Comparison of ENCODE assay signal across 13 cellular contexts in genomic region chr10:28293238-28294168, GRCh38. TPM values are rescaled to one million over a fixed set of nuclear protein-coding genes. Genes with fewer than 3 reads are reported as not detected.
DNase-seq lines count a peak whose midpoint lies in the region; ATAC-seq and TF ChIP-seq lines count a peak whose summit lies in the region.
"Had no signal": no experiment of that assay in that cellular context is flagged by ENCODE, and none has a peak within 500 bp of the region (broad histone marks: within the 10 kb centered on the region; RNA-seq: fewer than 3 reads in every experiment).

No MANE protein-coding gene starts in this region.

- peaks cover 12% of the 10 kb centered on the region for H3K79me1 ChIP-seq in mesenchymal stem cell (replicated peaks; ENCODE audit: low read length, poor library complexity, severe bottlenecking)

- TF ChIP-seq RAD21 in SK-N-SH (IDR thresholded peaks at IDR 0.05; ENCODE audit: low read length) = no peak

- ATAC-seq in GM21423 (IDR thresholded peaks at IDR 0.05; ENCODE audit: unreplicated experiment) = no peak

- H4K20me1 ChIP-seq in SK-N-SH (ENCODE audit: insufficient read depth) = no peaks in the 10 kb centered on the region

- no peak overlapping the region for H2BK12ac ChIP-seq in mesenchymal stem cell (ENCODE audit: low read length in 2 of 2)

- no peak overlapping the region for H2AK5ac ChIP-seq in mesenchymal stem cell (ENCODE audit: low read length, severe bottlenecking)

- no peaks in the 10 kb centered on the region for H3K9me2 ChIP-seq in SK-N-SH

- no TSS peak for BruUV-seq in Caco-2 (replicated peaks; lab: Mats Ljungman, UMichigan)

- TF ChIP-seq EP300 in SK-N-SH (IDR thresholded peaks at IDR 0.05; ENCODE audit: borderline replicate concordance in 1 of 2, low read depth in 1 of 2, low read length in 1 of 2) = no peak

- 81% methylated on average over 21 of the region's 21 CpGs for WGBS in HUES64
- WGBS in mesenchymal stem cell = 69% methylated on average over 17 of the region's 21 CpGs
- WGBS in SK-N-SH (ENCODE audit: low lambda C conversion rate) = 21% methylated on average over 21 of the region's 21 CpGs

- no peak overlapping the region for H4K8ac ChIP-seq in mesenchymal stem cell (ENCODE audit: low read length)

- H3K4me3 Mint-ChIP-seq in Caco-2 (ENCODE audit: unreplicated experiment) (no peak overlapping the region), chondrocyte (ENCODE audit: unreplicated experiment) (no peak overlapping the region)
- H3K4me3 Mint-ChIP-seq: B cell had no signal

- TF ChIP-seq CTCF in Caco-2 (IDR thresholded peaks at IDR 0.05; ENCODE audit: insufficient read depth in 1 of 2, low read depth in 1 of 2, low read length in 1 of 2, severe bottlenecking in 1 of 2, unreplicated experiment in 1 of 2) = no peak
- TF ChIP-seq CTCF in chondrocyte (IDR thresholded peaks at IDR 0.05) = no peak
- no peak for TF ChIP-seq CTCF in SK-N-SH (IDR thresholded peaks at IDR 0.05)

- no peak overlapping the region for H2BK5ac ChIP-seq in mesenchymal stem cell (ENCODE audit: low read depth, low read length, poor library complexity, severe bottlenecking)

- H3F3A ChIP-seq in SK-N-SH (replicated peaks; ENCODE audit: insufficient read depth) = no peaks in the 10 kb centered on the region

- no peaks in the 10 kb centered on the region for H3K27me3 ChIP-seq in Caco-2 (replicated peaks; ENCODE audit: control insufficient read depth, insufficient read depth, low read length)
- no peaks in the 10 kb centered on the region for H3K27me3 ChIP-seq in HUES64 (ENCODE audit: insufficient read depth, low read length)
- peaks cover 0 to 7% of the 10 kb centered on the region in 2 experiments for H3K27me3 ChIP-seq in mesenchymal stem cell (ENCODE audit: control insufficient read depth in 1 of 2, insufficient read depth in 1 of 2, low read length in 2 of 2)
- peaks cover 50% of the 10 kb centered on the region for H3K27me3 ChIP-seq in SK-N-SH (ENCODE audit: insufficient read depth)

- intact Hi-C loops in Caco-2 (cut with micrococcal nuclease; ENCODE audit: unreplicated experiment) = no loop called here

- no peak overlapping the region for H3K18ac ChIP-seq in mesenchymal stem cell (ENCODE audit: low read depth in 1 of 2, low read length in 2 of 2)

- no peaks in the 10 kb centered on the region for H3K9me3 ChIP-seq in Caco-2
- H3K9me3 ChIP-seq in HUES64 (ENCODE audit: insufficient read depth, low read depth, low read length) = no peaks in the 10 kb centered on the region
- H3K9me3 ChIP-seq in mesenchymal stem cell (ENCODE audit: control insufficient read depth, low read length) = no peaks in the 10 kb centered on the region
- no peaks in the 10 kb centered on the region for H3K9me3 ChIP-seq in SK-N-SH
- H3K9me3 ChIP-seq: prostate gland had no signal

- no peak overlapping the region for H3K14ac ChIP-seq in mesenchymal stem cell (ENCODE audit: low read length in 2 of 2)

- H3K4me1 ChIP-seq in Caco-2 (peaks cover 25% of the 10 kb centered on the region), HUES64 (ENCODE audit: insufficient read depth, low read length) (peaks cover 28% of the 10 kb centered on the region), mesenchymal stem cell (ENCODE audit: control insufficient read depth, insufficient read depth, low read depth, low read length) (peaks cover 3% of the 10 kb centered on the region), SK-N-SH (ENCODE audit: control insufficient read depth in 1 of 2, insufficient read depth in 2 of 2, low read depth in 1 of 2, low read length in 1 of 2) (no peaks in the 10 kb centered on the region)
- H3K4me1 ChIP-seq: prostate gland had no signal

- DNase-seq in Caco-2 = no peak
- DNase-seq in chondrocyte (ENCODE audit: low spot score) = no peak
- peak; percentile 5 for DNase-seq in mesenchymal stem cell
- DNase-seq in SK-N-SH = no peak
- DNase-seq in HEK293T (ENCODE audit: extremely low spot score) = no peak
- DNase-seq in activated CD4-positive, CD25-positive, alpha-beta regulatory T cell (lab: John Stamatoyannopoulos, UW) = no peak
- DNase-seq: activated CD4-positive, alpha-beta T cell treated with anti-CD3 and anti-CD28 coated beads for 4 hours; T-helper 1 cell had no signal

- CTCF ChIA-PET in Caco-2 (lab: Charles Lee) = interaction anchor here (1.9 kb wide), 1 partner anchor 9 kb away, joined by 11 read pairs; the partner anchor contains the start of gene MPP7
- CTCF ChIA-PET in SK-N-SH (lab: Yijun Ruan, JAX) = interaction anchor here (1.0 kb wide), 1 partner anchor 47 kb away, joined by 3 read pairs; no protein-coding TSS in a partner anchor
- CTCF ChIA-PET in HEK293T (lab: Yijun Ruan, JAX) = no interaction called here

- H3K4me1 Mint-ChIP-seq in Caco-2 (ENCODE audit: low read depth, unreplicated experiment) (peaks cover 34% of the 10 kb centered on the region), chondrocyte (ENCODE audit: low read depth) (peaks cover 63% of the 10 kb centered on the region)
- H3K4me1 Mint-ChIP-seq: B cell had no signal

- H3K4ac ChIP-seq in mesenchymal stem cell (ENCODE audit: low read depth in 1 of 2, low read length in 2 of 2) = no peak overlapping the region

- H3K36me3 Mint-ChIP-seq in Caco-2 (ENCODE audit: insufficient read depth, unreplicated experiment) (peaks cover 19% of the 10 kb centered on the region), chondrocyte (ENCODE audit: low read depth) (peaks cover 3% of the 10 kb centered on the region)

- no peak overlapping the region for H3K9ac ChIP-seq in HUES64 (ENCODE audit: low read depth, low read length)
- H3K9ac ChIP-seq in mesenchymal stem cell (ENCODE audit: low read length) = no peak overlapping the region
- H3K9ac ChIP-seq in SK-N-SH = no peak overlapping the region

- H4K91ac ChIP-seq in mesenchymal stem cell (ENCODE audit: low read length) = no peak overlapping the region

- H3K27ac Mint-ChIP-seq in Caco-2 (ENCODE audit: unreplicated experiment) (peak overlapping the region; percentile 34), chondrocyte (ENCODE audit: unreplicated experiment) (peak overlapping the region; percentile 96)
- H3K27ac Mint-ChIP-seq: activated T-helper 2 cell treated with anti-CD3 and anti-CD28 coated beads, Interferon-gamma antibody, Interleukin-2, Interleukin-4, amounts not matched to agents 10 μg/mL and 5 μg/mL and 100 μg/mL, durations not matched to agents 14 hours and 24 hours and 36 hours; B cell had no signal

- no peak overlapping the region for H2BK120ac ChIP-seq in mesenchymal stem cell (ENCODE audit: low read depth, low read length)

- H3K4me3 ChIP-seq in Caco-2 (ENCODE audit: low read depth, low read length) (no peak overlapping the region), HUES64 (ENCODE audit: low read length) (peak overlapping the region; percentile 35), mesenchymal stem cell (ENCODE audit: insufficient read depth in 1 of 2, low read depth in 1 of 2, low read length in 2 of 2) (no peak overlapping the region), SK-N-SH (ENCODE audit: low read depth in 2 of 2, low read length in 1 of 2) (no peak overlapping the region)
- H3K4me3 ChIP-seq: prostate gland had no signal

- POLR2A ChIA-PET in Caco-2 (lab: Charles Lee) = no interaction called here
- POLR2A ChIA-PET in SK-N-SH (lab: Yijun Ruan, JAX) = no interaction called here
- POLR2A ChIA-PET in HEK293T (lab: Yijun Ruan, JAX) = interaction anchor here (0.5 to 1.5 kb wide), 2 partner anchors 10 to 138 kb away, joined by 5 read pairs; partner anchors contain the start of gene MPP7

- no peak overlapping the region for H2AFZ ChIP-seq in mesenchymal stem cell (ENCODE audit: low read depth, low read length)
- H2AFZ ChIP-seq in SK-N-SH (ENCODE audit: low read depth) = no peak overlapping the region

- H3K23ac ChIP-seq in mesenchymal stem cell (ENCODE audit: low read length in 2 of 2) = no peak overlapping the region

- H3K9me3 Mint-ChIP-seq in Caco-2 (ENCODE audit: unreplicated experiment) = no peaks in the 10 kb centered on the region
- no peaks in the 10 kb centered on the region for H3K9me3 Mint-ChIP-seq in chondrocyte (ENCODE audit: low read depth)
- H3K9me3 Mint-ChIP-seq: activated T-helper 2 cell treated with anti-CD3 and anti-CD28 coated beads, Interferon-gamma antibody, Interleukin-2, Interleukin-4, amounts not matched to agents 10 μg/mL and 5 μg/mL and 100 μg/mL, durations not matched to agents 14 hours and 24 hours and 36 hours had no signal

- no peak overlapping the region for H2BK15ac ChIP-seq in mesenchymal stem cell (ENCODE audit: low read depth, poor library complexity, severe bottlenecking)

- no peak overlapping the region for H3K4me2 ChIP-seq in mesenchymal stem cell (ENCODE audit: low read length, poor library complexity, severe bottlenecking)
- H3K4me2 ChIP-seq in SK-N-SH = no peak overlapping the region

- H3K79me2 ChIP-seq in SK-N-SH (ENCODE audit: insufficient read depth) = no peaks in the 10 kb centered on the region

- H3K36me3 ChIP-seq in Caco-2 (ENCODE audit: control insufficient read depth, insufficient read depth, low read length) (no peaks in the 10 kb centered on the region; the same call in 1 of the 2 replicates), HUES64 (ENCODE audit: insufficient read depth, low read length) (no peaks in the 10 kb centered on the region), mesenchymal stem cell (ENCODE audit: control insufficient read depth in 1 of 2, insufficient read depth in 2 of 2, low read depth in 1 of 2, low read length in 2 of 2) (no peaks in the 10 kb centered on the region), SK-N-SH (replicated peaks in 1 of 2; ENCODE audit: control insufficient read depth in 1 of 2, insufficient read depth in 2 of 2, low read length in 1 of 2) (no peaks in the 10 kb centered on the region)
- H3K36me3 ChIP-seq: prostate gland had no signal

- H3K27ac ChIP-seq in HUES64 (ENCODE audit: low read depth, low read length) = no peak overlapping the region
- H3K27ac ChIP-seq in mesenchymal stem cell (ENCODE audit: low read length, poor library complexity, severe bottlenecking) = no peak overlapping the region
- H3K27ac ChIP-seq in SK-N-SH (ENCODE audit: low read depth in 2 of 2, low read length in 1 of 2) = no peak overlapping the region
- H3K27ac ChIP-seq: prostate gland had no signal

- H3K27me3 Mint-ChIP-seq in Caco-2 (ENCODE audit: insufficient read depth, unreplicated experiment) = no peaks in the 10 kb centered on the region
- no peaks in the 10 kb centered on the region for H3K27me3 Mint-ChIP-seq in chondrocyte (ENCODE audit: low read depth)
- H3K27me3 Mint-ChIP-seq: B cell had no signal

TF ChIP-seq in SK-N-SH, 30 proteins besides CTCF, POLR2A, EP300 and RAD21 (continues in another document):
- TF ChIP-seq SIN3A (IDR thresholded peaks at IDR 0.05; ENCODE audit: borderline replicate concordance, low read depth, low read length) = no peak

TF ChIP-seq in HEK293T, 16 proteins besides CTCF, POLR2A, EP300 and RAD21 (continues in another document):
- TF ChIP-seq SP1 (IDR thresholded peaks at IDR 0.05) = no peak
- no peak for TF ChIP-seq L3MBTL2 (conservative IDR thresholded peaks at IDR 0.05)
- TF ChIP-seq ARNT (IDR thresholded peaks at IDR 0.05) = no peak

RNA-seq across cellular contexts. Expression of gene MPP7, which starts 9.4 kb away (rescaled TPM):
- total RNA-seq in Caco-2 (2022) = 72.0 and 79.4 TPM in 2 replicates
- 3.9 TPM for polyA plus RNA-seq in HUES64 (2013, experiment 1 of 2)
- 4.3 TPM for polyA plus RNA-seq in HUES64 (2013, experiment 2 of 2)
- 20.1 to 21.7 TPM (median 21.0 TPM) in 3 replicates for total RNA-seq in chondrocyte
- 0.10 TPM for polyA plus RNA-seq in mesenchymal stem cell (2013, experiment 1 of 2)
- polyA plus RNA-seq in mesenchymal stem cell (2013, experiment 2 of 2) = 0.14 TPM
- 0.02 TPM in 1 of 2 replicates, not detected in the other for polyA plus RNA-seq in SK-N-SH (2012; rRNA removed)
- polyA plus RNA-seq in SK-N-SH (2012; cell fraction: cytosol; rRNA removed) = 0.03 TPM in 2 replicates
- polyA plus RNA-seq in SK-N-SH (2012; cell fraction: nucleus; rRNA removed) = not detected in 2 replicates
